8 cellular contexts compared by ENCODE assay signal in the genomic region with DNA sequence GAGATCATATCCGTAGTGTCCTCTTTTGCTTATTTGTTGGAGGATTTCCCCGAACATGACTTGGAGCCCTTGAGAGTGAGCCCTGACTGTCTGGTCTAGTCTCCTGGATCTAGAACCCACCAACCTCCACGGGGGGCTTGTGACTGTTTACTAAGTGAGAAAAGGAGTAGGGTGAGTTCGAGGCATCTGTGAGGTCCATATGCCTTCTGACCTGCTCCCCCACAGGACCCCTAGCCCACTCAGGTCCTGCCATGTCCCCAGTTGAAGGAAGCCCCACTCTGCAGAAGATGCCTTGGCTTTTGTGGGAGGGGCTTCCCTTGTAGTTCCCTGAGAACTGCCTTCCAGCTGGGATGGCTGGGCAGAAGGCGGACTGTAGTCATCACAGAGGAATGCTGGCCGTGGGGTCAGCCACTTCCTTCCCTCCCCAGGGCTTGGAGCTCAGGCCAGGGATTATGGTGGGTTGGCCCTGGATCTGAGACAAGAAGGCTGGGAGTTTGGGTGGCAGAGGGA.
DNase-seq lines count a peak whose midpoint lies in the region; ATAC-seq lines count a peak whose summit lies in the region.

No MANE protein-coding gene starts in this region.

- ATAC-seq in GM18870 (IDR thresholded peaks at IDR 0.05; ENCODE audit: unreplicated experiment), result no peak
- no peak for ATAC-seq in GM19397 (IDR thresholded peaks at IDR 0.05; ENCODE audit: unreplicated experiment)

- DNase-seq in EL (peak; percentile 98), NCI-H2196 treated with DMSO at 0.1 percent for 48 hours (lab: John Stamatoyannopoulos, UW; ENCODE audit: unreplicated experiment) (peak; percentile 35), cerebellar cortex (ENCODE audit: low spot score) (peak; percentile 57), left kidney (ENCODE audit: low read depth, low spot score) (peak; percentile 51), stromal cell of bone marrow (ENCODE audit: low read depth) (peak; percentile 82), SIG-M5 treated with dmso at 0.1 percent for 504 hours (lab: John Stamatoyannopoulos, UW; ENCODE audit: unreplicated experiment) (no peak)
